8 cellular contexts compared by ENCODE assay signal in genomic region chr2:161307676-161308075, GRCh38. TPM values are rescaled to one million over a fixed set of nuclear protein-coding genes. Genes with fewer than 3 reads are reported as not detected.
DNase-seq lines count a peak whose midpoint lies in the region; ATAC-seq lines count a peak whose summit lies in the region.

No MANE protein-coding gene starts in this region.

- no peak for ATAC-seq in activated CD8-positive, alpha-beta T cell treated with anti-CD3 and anti-CD28 coated beads, Interleukin-2, amount 10 ng/mL, durations not matched to agents 7 days and 5 days
- ATAC-seq in HG03571 (IDR thresholded peaks at IDR 0.05; ENCODE audit: unreplicated experiment): no peak

- peak; percentile 66 for DNase-seq in NCI-H2227 treated with DMSO at 0.1 percent for 48 hours (lab: John Stamatoyannopoulos, UW)
- no peak for DNase-seq in NCI-H2227 (lab: John Stamatoyannopoulos, UW; ENCODE audit: unreplicated experiment)
- no peak for DNase-seq in activated CD8-positive, alpha-beta T cell treated with anti-CD3 and anti-CD28 coated beads, Interleukin-2, amount 10 ng/mL, durations not matched to agents 7 days and 5 days
- DNase-seq in substantia nigra (lab: John Stamatoyannopoulos, UW): no peak
- no peak for DNase-seq in NCI-H2107 treated with DMSO at 0.1 percent for 48 hours (lab: John Stamatoyannopoulos, UW; ENCODE audit: unreplicated experiment)
- DNase-seq in NCI-H128 (lab: John Stamatoyannopoulos, UW; ENCODE audit: unreplicated experiment): no peak

- H3K9me3 Mint-ChIP-seq in activated CD8-positive, alpha-beta T cell treated with anti-CD3 and anti-CD28 coated beads, Interleukin-2, amount 10 ng/mL, durations not matched to agents 7 days and 5 days (ENCODE audit: insufficient read depth): peaks cover 9% of the 10 kb centered on the region

- peak overlapping the region; percentile 91 for H3K4me3 ChIP-seq in iPS-18c (ENCODE audit: insufficient read depth, low read depth, low read length)

- H3K4me3 Mint-ChIP-seq in activated CD8-positive, alpha-beta T cell treated with anti-CD3 and anti-CD28 coated beads, Interleukin-2, amount 10 ng/mL, durations not matched to agents 7 days and 5 days: peak overlapping the region; percentile 85

- peaks cover 32% of the 10 kb centered on the region for H3K4me1 Mint-ChIP-seq in activated CD8-positive, alpha-beta T cell treated with anti-CD3 and anti-CD28 coated beads, Interleukin-2, amount 10 ng/mL, durations not matched to agents 7 days and 5 days (ENCODE audit: low read depth)

- POLR2A ChIA-PET in activated CD8-positive, alpha-beta T cell treated with anti-CD3 and anti-CD28 coated beads, Interleukin-2, amount 10 ng/mL, durations not matched to agents 7 days and 5 days (lab: Charles Lee): interaction anchor here (0.6 to 2.0 kb wide), 21 partner anchors 9 to 985 kb away, joined by 3 to 9 read pairs (median 3); partner anchors contain the start of gene DPP4

- H3K27ac Mint-ChIP-seq in activated CD8-positive, alpha-beta T cell treated with anti-CD3 and anti-CD28 coated beads, Interleukin-2, amount 10 ng/mL, durations not matched to agents 7 days and 5 days: peak overlapping the region; percentile 95

- CTCF ChIA-PET in activated CD8-positive, alpha-beta T cell treated with anti-CD3 and anti-CD28 coated beads, Interleukin-2, amount 10 ng/mL, durations not matched to agents 7 days and 5 days (lab: Charles Lee): interaction anchor here (0.6 to 1.6 kb wide), 7 partner anchors 9 to 244 kb away, joined by 3 to 6 read pairs (median 3); no protein-coding TSS in a partner anchor

- peaks cover 5% of the 10 kb centered on the region for H3K27me3 Mint-ChIP-seq in activated CD8-positive, alpha-beta T cell treated with anti-CD3 and anti-CD28 coated beads, Interleukin-2, amount 10 ng/mL, durations not matched to agents 7 days and 5 days (ENCODE audit: low read depth)

- H3K36me3 Mint-ChIP-seq in activated CD8-positive, alpha-beta T cell treated with anti-CD3 and anti-CD28 coated beads, Interleukin-2, amount 10 ng/mL, durations not matched to agents 7 days and 5 days (ENCODE audit: low read depth): peaks cover 21% of the 10 kb centered on the region

- H3K27ac ChIP-seq in substantia nigra (ENCODE audit: low read depth, low read length, poor library complexity, severe bottlenecking): peak overlapping the region; percentile 67

- no peaks in the 10 kb centered on the region for H3K9me3 ChIP-seq in iPS-18c (ENCODE audit: control insufficient read depth, insufficient read depth, low read length)

RNA-seq across cellular contexts. Expression of gene PSMD14, which starts 0.5 kb away (rescaled TPM):
- total RNA-seq in activated CD8-positive, alpha-beta T cell treated with anti-CD3 and anti-CD28 coated beads, Interleukin-2, amount 10 ng/mL, durations not matched to agents 7 days and 5 days: 10 to 100 TPM; 68.3 to 72.2 TPM
